12 cellular contexts compared by ENCODE assay signal in genomic region chr19:47363758-47364529, GRCh38. TPM values are rescaled to one million over a fixed set of nuclear protein-coding genes. Genes with fewer than 3 reads are reported as not detected.
DNase-seq lines count a peak whose midpoint lies in the region; ATAC-seq and TF ChIP-seq lines count a peak whose summit lies in the region.
"Had no signal": no experiment of that assay in that cellular context is flagged by ENCODE, and none has a peak within 500 bp of the region (broad histone marks: within the 10 kb centered on the region; RNA-seq: fewer than 3 reads in every experiment).

No MANE protein-coding gene starts in this region.

- H3K9me3 ChIP-seq in naive thymus-derived CD4-positive, alpha-beta T cell (ENCODE audit: control insufficient read depth in 2 of 3, low read length in 3 of 3): no peaks in the 10 kb centered on the region

- peaks cover 0 to 1% (median 0%) of the 10 kb centered on the region in 11 donors for H3K9me3 Mint-ChIP-seq in naive thymus-derived CD4-positive, alpha-beta T cell
- H3K9me3 Mint-ChIP-seq: stimulated activated naive CD8-positive, alpha-beta T cell treated with anti-CD3 and anti-CD28 coated beads, Interleukin-15, Interleukin-2, amounts not matched to agents 100 ng/mL and 50 ng/mL, for 24 hours had no signal

- H3K27me3 ChIP-seq in HL-60 (ENCODE audit: insufficient read depth, poor library complexity, severe bottlenecking): no peaks in the 10 kb centered on the region
- H3K27me3 ChIP-seq in naive thymus-derived CD4-positive, alpha-beta T cell (ENCODE audit: control insufficient read depth in 2 of 2, insufficient read depth in 2 of 2, low read length in 2 of 2): no peaks in the 10 kb centered on the region

- H3K4me3 Mint-ChIP-seq in naive thymus-derived CD4-positive, alpha-beta T cell: no peak overlapping the region
- H3K4me3 Mint-ChIP-seq: stimulated activated naive CD8-positive, alpha-beta T cell treated with anti-CD3 and anti-CD28 coated beads, Interleukin-15, Interleukin-2, amounts not matched to agents 100 ng/mL and 50 ng/mL, for 24 hours had no signal

- no peak overlapping the region for H3K4me3 ChIP-seq in HL-60 (replicated peaks; ENCODE audit: insufficient read depth, low read length)
- H3K4me3 ChIP-seq in astrocyte of the spinal cord (ENCODE audit: low read depth, low read length): no peak overlapping the region
- H3K4me3 ChIP-seq in naive thymus-derived CD4-positive, alpha-beta T cell (ENCODE audit: low read length): no peak overlapping the region
- H3K4me3 ChIP-seq: lung had no signal

- in situ Hi-C loops in astrocyte of the spinal cord (cut with HindIII; ENCODE audit: low sequenced_read_pairs) (no loop called here), GM13977 (cut with MboI; ENCODE audit: low pct_unique_long_range_greater_than_20kb, low sequenced_read_pairs, unreplicated experiment) (no loop called here)

- H3K27ac Mint-ChIP-seq in naive thymus-derived CD4-positive, alpha-beta T cell: no peak overlapping the region
- H3K27ac Mint-ChIP-seq: stimulated activated naive CD8-positive, alpha-beta T cell treated with anti-CD3 and anti-CD28 coated beads, Interleukin-15, Interleukin-2, amounts not matched to agents 100 ng/mL and 50 ng/mL, for 24 hours had no signal

- TF ChIP-seq CTCF in HL-60 (IDR thresholded peaks at IDR 0.05; ENCODE audit: insufficient read depth, low read length): no peak
- TF ChIP-seq CTCF in astrocyte of the spinal cord (IDR thresholded peaks at IDR 0.05; ENCODE audit: low read depth, low read length): no peak
- no peak for TF ChIP-seq CTCF in GM13977 (IDR thresholded peaks at IDR 0.05; ENCODE audit: extremely low read depth, insufficient read depth, missing control alignments)

- POLR2A ChIA-PET in naive thymus-derived CD4-positive, alpha-beta T cell (lab: Charles Lee): no interaction called here

- CTCF ChIA-PET in naive thymus-derived CD4-positive, alpha-beta T cell (lab: Charles Lee): no interaction called here

- H3K36me3 ChIP-seq in naive thymus-derived CD4-positive, alpha-beta T cell (ENCODE audit: control insufficient read depth in 2 of 3, insufficient read depth in 3 of 3, low read length in 3 of 3): peaks cover 9 to 66% (median 30%) of the 10 kb centered on the region in 3 experiments

- H3K36me3 Mint-ChIP-seq in naive thymus-derived CD4-positive, alpha-beta T cell: peaks cover 4 to 40% (median 8%) of the 10 kb centered on the region in 5 donors

- intact Hi-C loops in naive thymus-derived CD4-positive, alpha-beta T cell (cut with micrococcal nuclease): no loop called here

- peaks cover 0 to 2% (median 0%) of the 10 kb centered on the region in 7 donors for H3K4me1 Mint-ChIP-seq in naive thymus-derived CD4-positive, alpha-beta T cell

- no peaks in the 10 kb centered on the region for H3K4me1 ChIP-seq in naive thymus-derived CD4-positive, alpha-beta T cell (ENCODE audit: control insufficient read depth in 2 of 2, insufficient read depth in 2 of 2, low read length in 2 of 2)

- no peaks in the 10 kb centered on the region for H3K27me3 Mint-ChIP-seq in naive thymus-derived CD4-positive, alpha-beta T cell
- H3K27me3 Mint-ChIP-seq: stimulated activated naive CD8-positive, alpha-beta T cell treated with anti-CD3 and anti-CD28 coated beads, Interleukin-15, Interleukin-2, amounts not matched to agents 100 ng/mL and 50 ng/mL, for 24 hours had no signal

- DNase-seq in HL-60 (ENCODE audit: low read depth in 1 of 2, low spot score in 1 of 2) (no peak), astrocyte of the spinal cord (ENCODE audit: low read depth, low spot score) (peak; percentile 14), T1000 (lab: John Stamatoyannopoulos, UW) (no peak), GM13977 (ENCODE audit: low spot score) (no peak)
- DNase-seq in naive thymus-derived CD4-positive, alpha-beta T cell: no peak
- DNase-seq: activated naive CD4-positive, alpha-beta T cell treated with anti-CD3 and anti-CD28 coated beads, Interleukin-2, amount 50 U/mL, for 16 hours; erythroblast had no signal

- H3K27ac ChIP-seq in HL-60 (replicated peaks): peak overlapping the region; percentile 43; the same call in 1 of the 2 replicates
- H3K27ac ChIP-seq in naive thymus-derived CD4-positive, alpha-beta T cell (ENCODE audit: low read depth, low read length): no peak overlapping the region
- H3K27ac ChIP-seq: KMS-11 had no signal

- ATAC-seq in naive thymus-derived CD4-positive, alpha-beta T cell: peak; percentile 74
- no peak for ATAC-seq in HG03565 (IDR thresholded peaks at IDR 0.05; ENCODE audit: unreplicated experiment)

RNA-seq across cellular contexts. Expression of gene DHX34, which starts 14.8 kb away (rescaled TPM):
- total RNA-seq in naive thymus-derived CD4-positive, alpha-beta T cell: 10 to 100 TPM; 15.6 to 31.6 (median 29.5) TPM
- 10 to 100 TPM in 1 of 2 donors, 1 to 10 TPM in 1; 3.7 to 14.2 TPM for polyA plus RNA-seq in naive thymus-derived CD4-positive, alpha-beta T cell

RNA-seq across cellular contexts. Expression of gene C5AR2, which starts 32.0 kb away (rescaled TPM):
- 10 to 100 TPM in 1 of 5 experiments, 1 to 10 TPM in 1, under 1 TPM in 3; 0.14 to 16.8 (median 0.34) TPM for total RNA-seq in naive thymus-derived CD4-positive, alpha-beta T cell
- not detected for polyA plus RNA-seq in naive thymus-derived CD4-positive, alpha-beta T cell
- total RNA-seq: G401 had no signal

RNA-seq across cellular contexts. Expression of gene C5AR1, which starts 54.3 kb away (rescaled TPM):
- 100 to 1,000 TPM in 1 of 5 experiments, 10 to 100 TPM in 1, 1 to 10 TPM in 3; 3.7 to 205 (median 7.0) TPM for total RNA-seq in naive thymus-derived CD4-positive, alpha-beta T cell
- polyA plus RNA-seq in naive thymus-derived CD4-positive, alpha-beta T cell: under 1 TPM in 1 of 2 donors, not detected in 1; 0.14 TPM

RNA-seq across cellular contexts. Expression of gene MEIS3, which starts 55.4 kb away (rescaled TPM):
- under 1 TPM in 1 of 5 experiments, not detected in 4; 0.17 TPM for total RNA-seq in naive thymus-derived CD4-positive, alpha-beta T cell
- polyA plus RNA-seq in naive thymus-derived CD4-positive, alpha-beta T cell: not detected
